8 cellular contexts compared by ENCODE assay signal in genomic region chr4:142846105-142846728, GRCh38. TPM values are rescaled to one million over a fixed set of nuclear protein-coding genes. Genes with fewer than 3 reads are reported as not detected.
DNase-seq lines count a peak whose midpoint lies in the region; ATAC-seq and TF ChIP-seq lines count a peak whose summit lies in the region.

Gene INPP4B (minus strand): TSS chr4:142846301.

- no peaks in the 10 kb centered on the region for H3K36me3 ChIP-seq in esophagus squamous epithelium
- no peaks in the 10 kb centered on the region for H3K36me3 ChIP-seq in muscle layer of colon (ENCODE audit: insufficient read depth, low read length)

- peak within 1 kb of the TSS; percentile 40 for H3K27ac Mint-ChIP-seq in activated T-cell treated with anti-CD3 and anti-CD28 coated beads, Interleukin-2, amount 50 U/mL, for 72 hours

- no peak for TF ChIP-seq CTCF in 22Rv1 (IDR thresholded peaks at IDR 0.05)
- TF ChIP-seq CTCF in esophagus squamous epithelium (IDR thresholded peaks at IDR 0.05) = no peak

- 5 to 9% methylated on average over 3 to 9 of the region's 56 CpGs for WGBS in esophagus squamous epithelium, 2 donors

- peak within 1 kb of the TSS; percentile 43 for H3K9ac ChIP-seq in muscle layer of colon (ENCODE audit: low read length)

- DNase-seq in NCI-H69 (lab: John Stamatoyannopoulos, UW) (peak; percentile 63), esophagus squamous epithelium (lab: John Stamatoyannopoulos, UW) (no peak), NOMO-1 treated with DMSO at 0.1 percent for 48 hours (lab: John Stamatoyannopoulos, UW; ENCODE audit: unreplicated experiment) (no peak)
- peak; percentile 56 to 62 for DNase-seq in activated T-cell treated with anti-CD3 and anti-CD28 coated beads, Interleukin-2, amount 50 U/mL, for 72 hours
- DNase-seq in stimulated activated naive CD8-positive, alpha-beta T cell treated with anti-CD3 and anti-CD28 coated beads, Interleukin-15, Interleukin-2, amounts not matched to agents 100 U/mL and 50 U/mL, for 24 hours = peak; percentile 56

- H3K4me1 Mint-ChIP-seq in activated T-cell treated with anti-CD3 and anti-CD28 coated beads, Interleukin-2, amount 50 U/mL, for 72 hours (ENCODE audit: low read depth) = peaks cover 30% of the 10 kb centered on the region

- peaks cover 3% of the 10 kb centered on the region in 2 donors for H3K36me3 Mint-ChIP-seq in activated T-cell treated with anti-CD3 and anti-CD28 coated beads, Interleukin-2, amount 50 U/mL, for 72 hours (ENCODE audit: insufficient read depth in 2 of 2)

- no peaks in the 10 kb centered on the region for H3K9me3 Mint-ChIP-seq in activated T-cell treated with anti-CD3 and anti-CD28 coated beads, Interleukin-2, amount 50 U/mL, for 72 hours

- intact Hi-C loops in esophagus squamous epithelium (cut with DNase I) = loop anchor here (10.0 kb wide), 3 partner anchors 491 to 1691 kb away; no protein-coding TSS in a partner anchor

- peak within 1 kb of the TSS; percentile 39 to 72 (median 60) for H3K4me3 ChIP-seq in esophagus squamous epithelium
- H3K4me3 ChIP-seq in muscle layer of colon (ENCODE audit: low read depth in 1 of 2, low read length in 2 of 2) = peak within 1 kb of the TSS; percentile 77 to 84

- H3K9me3 ChIP-seq in esophagus squamous epithelium (no peaks in the 10 kb centered on the region), muscle layer of colon (ENCODE audit: low read length) (no peaks in the 10 kb centered on the region)

- H3K4me1 ChIP-seq in esophagus squamous epithelium (peaks cover 5 to 27% (median 15%) of the 10 kb centered on the region in 3 donors), muscle layer of colon (ENCODE audit: insufficient read depth, low read length) (peaks cover 20% of the 10 kb centered on the region)

- no peak for TF ChIP-seq POLR2A in esophagus squamous epithelium (IDR thresholded peaks at IDR 0.05)

- H3K27me3 ChIP-seq in esophagus squamous epithelium (peaks cover 0 to 36% (median 0%) of the 10 kb centered on the region in 4 donors), muscle layer of colon (ENCODE audit: control insufficient read depth in 1 of 2, insufficient read depth in 2 of 2, low read length in 2 of 2) (peaks cover 0 to 8% of the 10 kb centered on the region in 2 donors)

- peak; percentile 49 for ATAC-seq in GM19351 (IDR thresholded peaks at IDR 0.05; ENCODE audit: unreplicated experiment)
- peak; percentile 57 to 66 for ATAC-seq in activated T-cell treated with anti-CD3 and anti-CD28 coated beads, Interleukin-2, amount 50 U/mL, for 72 hours (replicated peaks in 1 of 2)
- ATAC-seq in stimulated activated naive CD8-positive, alpha-beta T cell treated with anti-CD3 and anti-CD28 coated beads, Interleukin-15, Interleukin-2, amounts not matched to agents 100 U/mL and 50 U/mL, for 24 hours = peak; percentile 51

- H3K27me3 Mint-ChIP-seq in activated T-cell treated with anti-CD3 and anti-CD28 coated beads, Interleukin-2, amount 50 U/mL, for 72 hours (ENCODE audit: low read depth) = peaks cover 22% of the 10 kb centered on the region

- H3K4me3 Mint-ChIP-seq in activated T-cell treated with anti-CD3 and anti-CD28 coated beads, Interleukin-2, amount 50 U/mL, for 72 hours = peak within 1 kb of the TSS; percentile 95 to 96

- H3K27ac ChIP-seq in 22Rv1 (peak within 1 kb of the TSS; percentile 22; the same call in 1 of the 2 replicates), esophagus squamous epithelium (peak within 1 kb of the TSS; percentile 35 to 81 (median 69)), muscle layer of colon (ENCODE audit: low read depth, low read length) (peak within 1 kb of the TSS; percentile 80)

RNA-seq across cellular contexts. Expression of gene INPP4B, which starts in this region (rescaled TPM):
- 10 to 100 TPM; 64.9 to 67.3 TPM for total RNA-seq in activated T-cell treated with anti-CD3 and anti-CD28 coated beads, Interleukin-2, amount 50 U/mL, for 72 hours
- total RNA-seq in esophagus squamous epithelium = 10 to 100 TPM; 14.3 to 49.7 (median 21.3) TPM

Comparison
In these comparisons a context has a peak if more than half of its experiments do, and no peak if none do; other contexts are left out.
1. H3K27ac ChIP-seq: peak in every context shown above with its lines; median percentile 80 in muscle layer of colon; 69 in esophagus squamous epithelium; 22 in 22Rv1.
2. DNase-seq: peak in NCI-H69 (single experiment), activated T-cell treated with anti-CD3 and anti-CD28 coated beads, Interleukin-2, amount 50 U/mL, for 72 hours (2 of 2) and stimulated activated naive CD8-positive, alpha-beta T cell treated with anti-CD3 and anti-CD28 coated beads, Interleukin-15, Interleukin-2, amounts not matched to agents 100 U/mL and 50 U/mL, for 24 hours (single experiment); none in esophagus squamous epithelium (single experiment) and NOMO-1 treated with DMSO at 0.1 percent for 48 hours (single experiment).
3. Peak in every context shown above with its lines, with median percentiles within 50 percentile points of each other: ATAC-seq.